ENCODE assay signal across 11 cellular contexts in the genomic region with DNA sequence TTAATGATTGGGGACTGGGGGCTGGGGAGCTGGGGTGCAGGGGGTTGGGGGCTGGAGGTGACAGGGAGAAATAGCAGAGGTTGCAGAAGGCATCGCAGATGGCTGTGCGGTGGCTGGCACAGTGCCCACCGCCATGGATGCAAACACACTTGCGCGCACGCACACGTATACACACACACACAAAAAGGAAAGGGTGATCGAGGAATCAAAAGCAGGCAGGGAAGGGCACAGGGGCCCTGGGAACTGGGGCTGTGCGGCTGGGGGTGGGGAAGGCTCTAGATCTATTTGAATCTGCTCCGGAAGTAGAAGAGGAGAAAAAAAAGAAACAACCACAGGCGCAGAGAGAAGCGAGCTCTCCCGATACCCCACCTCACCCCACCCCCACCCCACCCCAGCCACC. TPM values are rescaled to one million over a fixed set of nuclear protein-coding genes. Genes with fewer than 3 reads are reported as not detected.
DNase-seq lines count a peak whose midpoint lies in the region; ATAC-seq lines count a peak whose summit lies in the region.
"Had no signal": no experiment of that assay in that cellular context is flagged by ENCODE, and none has a peak within 500 bp of the region (broad histone marks: within the 10 kb centered on the region; RNA-seq: fewer than 3 reads in every experiment).

No MANE protein-coding gene starts in this region.

- no peaks in the 10 kb centered on the region for H3K36me3 Mint-ChIP-seq in T-helper 1 cell treated with Interleukin-12 subunit alpha and Interleukin-12 subunit beta and Interleukin-4 antibody, amounts not matched to agents 30 μg/mL and 1 μg/mL, for 36 hours (ENCODE audit: low read depth)
- no peaks in the 10 kb centered on the region for H3K36me3 Mint-ChIP-seq in activated naive CD8-positive, alpha-beta T cell treated with anti-CD3 and anti-CD28 coated beads for 36 hours
- H3K36me3 Mint-ChIP-seq in stimulated activated naive B cell treated with anti-CD40 and anti-IgM and Interleukin-4, amounts not matched to agents 10 μg/mL and 1 μg/mL and 100 μg/mL, for 72 hours = peaks cover 8 to 36% of the 10 kb centered on the region in 2 donors

- DNase-seq in T-helper 1 cell (no peak), NCI-H345 (lab: John Stamatoyannopoulos, UW) (peak; percentile 55)
- no peak for DNase-seq in activated naive CD8-positive, alpha-beta T cell treated with anti-CD3 and anti-CD28 coated beads for 36 hours
- no peak for DNase-seq in stimulated activated naive B cell treated with anti-CD40 and anti-IgM and Interleukin-4, amounts not matched to agents 10 μg/mL and 1 μg/mL and 100 μg/mL, for 72 hours
- DNase-seq: foreskin melanocyte; stimulated activated CD4-positive, alpha-beta T cell treated with anti-CD3 and anti-CD28 coated beads, Interleukin-4, amount 100 ng/mL, for 4 hours had no signal

- H3K9me3 Mint-ChIP-seq in T-helper 1 cell treated with Interleukin-12 subunit alpha and Interleukin-12 subunit beta and Interleukin-4 antibody, amounts not matched to agents 30 μg/mL and 1 μg/mL, for 36 hours = no peaks in the 10 kb centered on the region
- no peaks in the 10 kb centered on the region for H3K9me3 Mint-ChIP-seq in activated naive CD8-positive, alpha-beta T cell treated with anti-CD3 and anti-CD28 coated beads for 36 hours
- H3K9me3 Mint-ChIP-seq in stimulated activated naive B cell treated with anti-CD40 and anti-IgM and Interleukin-4, amounts not matched to agents 10 μg/mL and 1 μg/mL and 100 μg/mL, for 72 hours = no peaks in the 10 kb centered on the region

- H3K4me1 Mint-ChIP-seq in T-helper 1 cell treated with Interleukin-12 subunit alpha and Interleukin-12 subunit beta and Interleukin-4 antibody, amounts not matched to agents 30 μg/mL and 1 μg/mL, for 36 hours (ENCODE audit: low read depth) = no peaks in the 10 kb centered on the region
- H3K4me1 Mint-ChIP-seq in activated naive CD8-positive, alpha-beta T cell treated with anti-CD3 and anti-CD28 coated beads for 36 hours = peaks cover 9% of the 10 kb centered on the region
- H3K4me1 Mint-ChIP-seq in stimulated activated naive B cell treated with anti-CD40 and anti-IgM and Interleukin-4, amounts not matched to agents 10 μg/mL and 1 μg/mL and 100 μg/mL, for 72 hours = peaks cover 4 to 6% of the 10 kb centered on the region in 2 donors

- H3K4me3 Mint-ChIP-seq in T-helper 1 cell treated with Interleukin-12 subunit alpha and Interleukin-12 subunit beta and Interleukin-4 antibody, amounts not matched to agents 30 μg/mL and 1 μg/mL, for 36 hours = peak overlapping the region; percentile 65
- H3K4me3 Mint-ChIP-seq in activated naive CD8-positive, alpha-beta T cell treated with anti-CD3 and anti-CD28 coated beads for 36 hours = peak overlapping the region; percentile 67
- peak overlapping the region; percentile 10 to 48 for H3K4me3 Mint-ChIP-seq in stimulated activated naive B cell treated with anti-CD40 and anti-IgM and Interleukin-4, amounts not matched to agents 10 μg/mL and 1 μg/mL and 100 μg/mL, for 72 hours

- H3K27ac Mint-ChIP-seq in T-helper 1 cell treated with Interleukin-12 subunit alpha and Interleukin-12 subunit beta and Interleukin-4 antibody, amounts not matched to agents 30 μg/mL and 1 μg/mL, for 36 hours = no peak overlapping the region
- peak overlapping the region; percentile 50 for H3K27ac Mint-ChIP-seq in activated naive CD8-positive, alpha-beta T cell treated with anti-CD3 and anti-CD28 coated beads for 36 hours
- H3K27ac Mint-ChIP-seq in stimulated activated naive B cell treated with anti-CD40 and anti-IgM and Interleukin-4, amounts not matched to agents 10 μg/mL and 1 μg/mL and 100 μg/mL, for 72 hours = no peak overlapping the region

- ATAC-seq in stimulated activated naive B cell treated with anti-CD40 and anti-IgM and Interleukin-4, amounts not matched to agents 10 μg/mL and 1 μg/mL and 100 μg/mL, for 72 hours (replicated peaks) = no peak
- no peak for ATAC-seq in GM19455 (IDR thresholded peaks at IDR 0.05; ENCODE audit: unreplicated experiment)
- ATAC-seq in GM18502 (IDR thresholded peaks at IDR 0.05; ENCODE audit: poor library complexity, unreplicated experiment) = no peak
- no peak for ATAC-seq in HG03521 (IDR thresholded peaks at IDR 0.05; ENCODE audit: unreplicated experiment)
- ATAC-seq: A549 had no signal

- no peaks in the 10 kb centered on the region for H3K27me3 Mint-ChIP-seq in T-helper 1 cell treated with Interleukin-12 subunit alpha and Interleukin-12 subunit beta and Interleukin-4 antibody, amounts not matched to agents 30 μg/mL and 1 μg/mL, for 36 hours (ENCODE audit: low read depth)
- no peaks in the 10 kb centered on the region for H3K27me3 Mint-ChIP-seq in activated naive CD8-positive, alpha-beta T cell treated with anti-CD3 and anti-CD28 coated beads for 36 hours
- H3K27me3 Mint-ChIP-seq in stimulated activated naive B cell treated with anti-CD40 and anti-IgM and Interleukin-4, amounts not matched to agents 10 μg/mL and 1 μg/mL and 100 μg/mL, for 72 hours = no peaks in the 10 kb centered on the region

RNA-seq across cellular contexts. Expression of a gene that starts 39.4 kb away (rescaled TPM):
- total RNA-seq in activated naive CD8-positive, alpha-beta T cell treated with anti-CD3 and anti-CD28 coated beads for 36 hours = 1 to 10 TPM in 1 of 2 experiments, under 1 TPM in 1; 0.85 to 1.1 TPM

RNA-seq across cellular contexts. Expression of a gene that starts 42.7 kb away (rescaled TPM):
- total RNA-seq in activated naive CD8-positive, alpha-beta T cell treated with anti-CD3 and anti-CD28 coated beads for 36 hours = 10 to 100 TPM; 75.2 to 80.3 TPM

RNA-seq across cellular contexts. Expression of a gene that starts 43.9 kb away (rescaled TPM):
- total RNA-seq in activated naive CD8-positive, alpha-beta T cell treated with anti-CD3 and anti-CD28 coated beads for 36 hours = 1 to 10 TPM; 7.6 to 9.4 TPM

RNA-seq across cellular contexts. Expression of a gene that starts 55.4 kb away (rescaled TPM):
- 100 to 1,000 TPM; 118 to 124 TPM for total RNA-seq in activated naive CD8-positive, alpha-beta T cell treated with anti-CD3 and anti-CD28 coated beads for 36 hours
